Comparison of ENCODE assay signal across 8 cellular contexts in genomic region chr15:23039151-23039916, GRCh38. TPM values are rescaled to one million over a fixed set of nuclear protein-coding genes. Genes with fewer than 3 reads are reported as not detected.
DNase-seq lines count a peak whose midpoint lies in the region; ATAC-seq and TF ChIP-seq lines count a peak whose summit lies in the region.

Gene TUBGCP5, minus strand, starts transcription at chr15:23039569. Its CDS starts 26 bp downstream, at chr15:23039543.

- DNase-seq in DMS79 (lab: John Stamatoyannopoulos, UW) (peak; percentile 53), PC-3 (peak; percentile 99), activated T-cell treated with anti-CD3 and anti-CD28 coated beads for 48 hours (ENCODE audit: low read depth) (peak; percentile 98)
- DNase-seq in Jurkat, Clone E6-1 (ENCODE audit: low read depth, low spot score), result peak; percentile 96
- DNase-seq in stimulated activated CD8-positive, alpha-beta memory T cell treated with anti-CD3 and anti-CD28 coated beads, Interleukin-4, amount 100 ng/mL, for 48 hours, result peak; percentile 97

- H3K9me2 ChIP-seq in PC-3 (replicated peaks; ENCODE audit: low read length), result no peaks in the 10 kb centered on the region

- POLR2A ChIA-PET in PC-3 (lab: Charles Lee; ENCODE audit: unreplicated experiment), result interaction anchor here (0.5 to 0.8 kb wide), 3 partner anchors 39 to 97 kb away, joined by 3 to 5 read pairs (median 3); no protein-coding TSS in a partner anchor

- CTCF ChIA-PET in PC-3 (lab: Charles Lee), result interaction anchor here (1.0 kb wide), 2 partner anchors 33 to 106 kb away, joined by 3 to 4 read pairs; no protein-coding TSS in a partner anchor

- peaks cover 15% of the 10 kb centered on the region for H3K36me3 ChIP-seq in PC-3 (ENCODE audit: low read depth, low read length)
- H3K36me3 ChIP-seq in esophagus (ENCODE audit: control insufficient read depth in 2 of 2, insufficient read depth in 2 of 2, low read length in 1 of 2), result peaks cover 0 to 7% of the 10 kb centered on the region in 2 donors
- peaks cover 3% of the 10 kb centered on the region for H3K36me3 ChIP-seq in mucosa of stomach (ENCODE audit: control insufficient read depth, insufficient read depth, low read length)

- H3K9me3 ChIP-seq in PC-3 (ENCODE audit: low read length) (no peaks in the 10 kb centered on the region), esophagus (ENCODE audit: control insufficient read depth in 2 of 2, insufficient read depth in 1 of 2, low read depth in 1 of 2, low read length in 1 of 2) (no peaks in the 10 kb centered on the region), mucosa of stomach (ENCODE audit: control insufficient read depth, low read length) (no peaks in the 10 kb centered on the region)

- H3K4me1 ChIP-seq in PC-3 (ENCODE audit: insufficient read depth, low read length) (peaks cover 17% of the 10 kb centered on the region), esophagus (ENCODE audit: control insufficient read depth in 2 of 2, insufficient read depth in 2 of 2, low read length in 1 of 2) (peaks cover 3 to 5% of the 10 kb centered on the region in 2 donors), mucosa of stomach (ENCODE audit: control insufficient read depth, insufficient read depth, low read length) (peaks cover 6% of the 10 kb centered on the region)

- ATAC-seq in GM21717 (IDR thresholded peaks at IDR 0.05; ENCODE audit: unreplicated experiment) (peak; percentile 94), PC-3 (peak; percentile 96)

- peak within 1 kb of the TSS; percentile 57 for H3K27ac ChIP-seq in PC-3 (ENCODE audit: low read length)
- H3K27ac ChIP-seq in esophagus (ENCODE audit: low read depth in 2 of 2, low read length in 1 of 2), result peak within 1 kb of the TSS; percentile 89 to 92

- H3K4me2 ChIP-seq in PC-3 (ENCODE audit: low read length), result peak within 1 kb of the TSS; percentile 86

- H4K20me1 ChIP-seq in PC-3 (ENCODE audit: low read length), result 0 out of 2 replicates have a peak, but pooled peaks cover 5% of the 10 kb centered on the region

- H3K4me3 ChIP-seq in Jurkat, Clone E6-1 (ENCODE audit: low read length), result peak within 1 kb of the TSS; percentile 83
- peak within 1 kb of the TSS; percentile 81 for H3K4me3 ChIP-seq in PC-3 (ENCODE audit: low read length)
- peak within 1 kb of the TSS; percentile 62 to 88 for H3K4me3 ChIP-seq in esophagus (ENCODE audit: low read depth in 1 of 2, low read length in 2 of 2)
- peak within 1 kb of the TSS; percentile 87 for H3K4me3 ChIP-seq in mucosa of stomach (ENCODE audit: low read length)

- H3K27me3 ChIP-seq in PC-3 (ENCODE audit: low read length) (no peaks in the 10 kb centered on the region), esophagus (ENCODE audit: control insufficient read depth in 1 of 2, insufficient read depth in 2 of 2, low read length in 2 of 2) (no peaks in the 10 kb centered on the region), mucosa of stomach (ENCODE audit: control insufficient read depth, insufficient read depth, low read length) (no peaks in the 10 kb centered on the region)

- H3F3A ChIP-seq in PC-3 (ENCODE audit: low read length, unreplicated experiment), result no peaks in the 10 kb centered on the region

- intact Hi-C loops in PC-3 (cut with micrococcal nuclease), result loop anchor here (2.0 to 5.0 kb wide), 2 partner anchors 59 to 72 kb away; partner anchors contain the start of gene CYFIP1

- H3K79me2 ChIP-seq in PC-3 (ENCODE audit: low read length), result peaks cover 21% of the 10 kb centered on the region

- H3K9ac ChIP-seq in PC-3 (ENCODE audit: low read length) (peak within 1 kb of the TSS; percentile 91), mucosa of stomach (ENCODE audit: low read length) (peak within 1 kb of the TSS; percentile 68)

- TF ChIP-seq CTCF in PC-3 (conservative IDR thresholded peaks at IDR 0.05; ENCODE audit: low read depth, low read length), result no peak

- no TSS peak for BruUV-seq in PC-3 (replicated peaks; lab: Mats Ljungman, UMichigan)

- WGBS in esophagus, 2 donors, result 1% methylated on average over 85 to 92 of the region's 92 CpGs

- H2AFZ ChIP-seq in PC-3 (ENCODE audit: low read length), result peak within 1 kb of the TSS; percentile 97

RNA-seq across cellular contexts. Expression of gene TUBGCP5, which starts in this region (rescaled TPM):
- polyA plus RNA-seq in Jurkat, Clone E6-1 (2012; ENCODE audit: insufficient read depth, insufficient read length), result 41.1 TPM
- total RNA-seq in PC-3 (2014; rRNA removed), result 33.4 and 63.0 TPM in 2 replicates
- polyA plus RNA-seq in esophagus, result 1 to 10 TPM; 5.2 to 7.8 TPM

Comparison
In these comparisons a context has a peak if more than half of its experiments do, and no peak if none do; other contexts are left out.
1. Peak in every context shown above with its lines: DNase-seq, ATAC-seq, H3K4me3 ChIP-seq and H3K27ac ChIP-seq.